ENCODE assay signal across 18 cellular contexts in genomic region chr3:42545284-42545900, GRCh38. TPM values are rescaled to one million over a fixed set of nuclear protein-coding genes. Genes with fewer than 3 reads are reported as not detected.
DNase-seq lines count a peak whose midpoint lies in the region; ATAC-seq and TF ChIP-seq lines count a peak whose summit lies in the region.
"Had no signal": no experiment of that assay in that cellular context is flagged by ENCODE, and none has a peak within 500 bp of the region (broad histone marks: within the 10 kb centered on the region; RNA-seq: fewer than 3 reads in every experiment).

No MANE protein-coding gene starts in this region.

- no peak for ATAC-seq in right lobe of liver
- ATAC-seq: activated CD8-positive, alpha-beta T cell treated with anti-CD3 and anti-CD28 coated beads, Interleukin-2, amount 10 ng/mL, durations not matched to agents 7 days and 5 days; activated T-helper 17 cell treated with anti-CD3 and anti-CD28 coated beads, Interleukin-2, amount 50 U/mL, for 72 hours; esophagus mucosa; naive thymus-derived CD4-positive, alpha-beta T cell; stimulated activated naive CD8-positive, alpha-beta T cell treated with anti-CD3 and anti-CD28 coated beads, Interleukin-15, amount 100 ng/mL, for 72 hours had no signal

- no peaks in the 10 kb centered on the region for H3K9me3 ChIP-seq in Peyer's patch
- no peaks in the 10 kb centered on the region for H3K9me3 ChIP-seq in esophagus (ENCODE audit: control insufficient read depth in 2 of 2, insufficient read depth in 1 of 2, low read depth in 1 of 2, low read length in 1 of 2)
- H3K9me3 ChIP-seq in right lobe of liver, result no peaks in the 10 kb centered on the region
- no peaks in the 10 kb centered on the region for H3K9me3 ChIP-seq in transverse colon
- H3K9me3 ChIP-seq: BLaER1 treated with 17β-estradiol and CSF1 and Interleukin-3, amounts not matched to agents 10 nM and 100 nM; psoas muscle had no signal

- H3K36me3 ChIP-seq in Peyer's patch (no peaks in the 10 kb centered on the region), esophagus (ENCODE audit: control insufficient read depth in 2 of 2, insufficient read depth in 2 of 2, low read length in 1 of 2) (peaks cover 0 to 2% of the 10 kb centered on the region in 2 donors), right lobe of liver (no peaks in the 10 kb centered on the region), transverse colon (no peaks in the 10 kb centered on the region)

- TF ChIP-seq EP300 in transverse colon (IDR thresholded peaks at IDR 0.05; ENCODE audit: low read depth), result no peak

- DNase-seq in Peyer's patch, result no peak
- no peak for DNase-seq in right lobe of liver
- DNase-seq in transverse colon, result no peak
- no peak for DNase-seq in AG20443 (ENCODE audit: low spot score)
- no peak for DNase-seq in SIG-M5 (lab: John Stamatoyannopoulos, UW)
- DNase-seq in activated CD4-positive, CD25-positive, alpha-beta regulatory T cell (lab: John Stamatoyannopoulos, UW), result no peak
- DNase-seq: activated CD8-positive, alpha-beta T cell treated with anti-CD3 and anti-CD28 coated beads, Interleukin-2, amount 10 ng/mL, durations not matched to agents 7 days and 5 days; amniotic stem cell; naive thymus-derived CD4-positive, alpha-beta T cell; NCI-H446; psoas muscle; stimulated activated CD4-positive, alpha-beta T cell treated with anti-CD3 and anti-CD28 coated beads, Interleukin-15, amount 100 ng/mL, for 24 hours; stimulated activated naive CD8-positive, alpha-beta T cell treated with anti-CD3 and anti-CD28 coated beads, Interleukin-15, amount 100 ng/mL, for 72 hours had no signal

- WGBS in esophagus, 2 donors, result 71 to 79% methylated on average over 5 of the region's 5 CpGs
- no CpG with 5 or more reads among the region's 5 CpGs for WGBS in right lobe of liver (ENCODE audit: insufficient coverage, low coverage, low lambda C conversion rate, missing lambda C conversion rate)
- 58 to 80% methylated on average over 1 to 5 of the region's 5 CpGs for WGBS in transverse colon (ENCODE audit: low coverage in 1 of 2), 2 donors

- H3K4me1 ChIP-seq in Peyer's patch, result peaks cover 0 to 19% (median 0%) of the 10 kb centered on the region in 4 donors
- H3K4me1 ChIP-seq in esophagus (ENCODE audit: control insufficient read depth in 2 of 2, insufficient read depth in 2 of 2, low read length in 1 of 2), result peaks cover 0 to 2% of the 10 kb centered on the region in 2 donors
- H3K4me1 ChIP-seq in right lobe of liver, result peaks cover 0 to 31% (median 9%) of the 10 kb centered on the region in 4 donors
- H3K4me1 ChIP-seq in transverse colon, result peaks cover 15 to 31% (median 16%) of the 10 kb centered on the region in 4 donors
- H3K4me1 ChIP-seq: psoas muscle had no signal

- H3K27me3 ChIP-seq in Peyer's patch (no peaks in the 10 kb centered on the region), esophagus (ENCODE audit: control insufficient read depth in 1 of 2, insufficient read depth in 2 of 2, low read length in 2 of 2) (no peaks in the 10 kb centered on the region), right lobe of liver (no peaks in the 10 kb centered on the region), transverse colon (no peaks in the 10 kb centered on the region)
- H3K27me3 ChIP-seq: BLaER1 treated with 17β-estradiol and CSF1 and Interleukin-3, amounts not matched to agents 10 nM and 100 nM had no signal

- no peak for TF ChIP-seq POLR2A in Peyer's patch (IDR thresholded peaks at IDR 0.05)
- no peak for TF ChIP-seq POLR2A in right lobe of liver (IDR thresholded peaks at IDR 0.05)
- no peak for TF ChIP-seq POLR2A in transverse colon (IDR thresholded peaks at IDR 0.05)

- peak overlapping the region in 3 of 4 donors; percentile 26 to 58 (median 52) for H3K27ac ChIP-seq in Peyer's patch
- peak overlapping the region; percentile 23 to 27 for H3K27ac ChIP-seq in esophagus (ENCODE audit: low read depth in 2 of 2, low read length in 1 of 2)
- peak overlapping the region in 2 of 3 donors; percentile 40 to 46 for H3K27ac ChIP-seq in right lobe of liver
- peak overlapping the region; percentile 36 to 64 (median 57) for H3K27ac ChIP-seq in transverse colon
- H3K27ac ChIP-seq: psoas muscle had no signal

- in situ Hi-C loops in transverse colon (cut with MboI; ENCODE audit: low pct_ligation_motif_present in 1 of 4, low pct_unique_long_range_greater_than_20kb in 1 of 4, low sequenced_read_pairs in 3 of 4), result loop anchor here in 2 of 4 donors (25.0 kb wide), 1 partner anchor 308 kb away; no protein-coding TSS in a partner anchor

- H3K4me3 ChIP-seq in Peyer's patch, result no peak overlapping the region
- H3K4me3 ChIP-seq in esophagus (ENCODE audit: low read depth in 1 of 2, low read length in 2 of 2), result no peak overlapping the region
- H3K4me3 ChIP-seq in right lobe of liver, result no peak overlapping the region
- H3K4me3 ChIP-seq in transverse colon, result no peak overlapping the region
- H3K4me3 ChIP-seq: BLaER1 treated with 17β-estradiol and CSF1 and Interleukin-3, amounts not matched to agents 10 nM and 100 nM; psoas muscle had no signal

- intact Hi-C loops in right lobe of liver (cut with DNase I) (no loop called here), transverse colon (cut with DNase I; ENCODE audit: low total_unique reads) (no loop called here)

- no peak for TF ChIP-seq CTCF in Peyer's patch (IDR thresholded peaks at IDR 0.05)
- TF ChIP-seq CTCF in right lobe of liver (IDR thresholded peaks at IDR 0.05), result no peak
- TF ChIP-seq CTCF in transverse colon (IDR thresholded peaks at IDR 0.05), result peak in 1 of 5 experiments; percentile 6

RNA-seq across cellular contexts. Expression of gene SEC22C, which starts 36.4 kb away (rescaled TPM):
- total RNA-seq in Peyer's patch (10 to 100 TPM; 30.5 to 56.4 (median 38.7) TPM), right lobe of liver (10 to 100 TPM; 11.3 to 23.6 (median 13.8) TPM), transverse colon (10 to 100 TPM; 22.7 to 66.3 (median 32.1) TPM)
- polyA plus RNA-seq in esophagus, result 10 to 100 TPM in 1 of 2 donors, 1 to 10 TPM in 1; 5.0 to 10.0 TPM

RNA-seq across cellular contexts. Expression of gene VIPR1, which starts 42.9 kb away (rescaled TPM):
- total RNA-seq in Peyer's patch, result 100 to 1,000 TPM in 3 of 4 donors, 10 to 100 TPM in 1; 52.8 to 320 (median 270) TPM
- 1 to 10 TPM; 3.6 to 7.0 TPM for polyA plus RNA-seq in esophagus
- 10 to 100 TPM in 5 of 6 experiments, 1 to 10 TPM in 1; 1.9 to 34.5 (median 18.2) TPM for total RNA-seq in right lobe of liver
- 100 to 1,000 TPM; 121 to 565 (median 254) TPM for total RNA-seq in transverse colon
- total RNA-seq: HT1080 had no signal

RNA-seq across cellular contexts. Expression of gene SS18L2, which starts 45.3 kb away (rescaled TPM):
- total RNA-seq in Peyer's patch, result 10 to 100 TPM; 15.6 to 25.6 (median 20.3) TPM
- polyA plus RNA-seq in esophagus, result 10 to 100 TPM; 18.1 to 23.2 TPM
- total RNA-seq in right lobe of liver, result 10 to 100 TPM; 12.0 to 22.8 (median 16.5) TPM
- total RNA-seq in transverse colon, result 10 to 100 TPM in 3 of 4 donors, 1 to 10 TPM in 1; 3.4 to 23.9 (median 15.8) TPM

RNA-seq across cellular contexts. Expression of gene NKTR, which starts 55.1 kb away (rescaled TPM):
- total RNA-seq in Peyer's patch (100 to 1,000 TPM; 118 to 386 (median 187) TPM), right lobe of liver (10 to 100 TPM; 21.9 to 35.2 (median 28.4) TPM), transverse colon (100 to 1,000 TPM in 3 of 4 donors, 10 to 100 TPM in 1; 96.3 to 172 (median 133) TPM)
- 10 to 100 TPM; 13.9 to 26.3 TPM for polyA plus RNA-seq in esophagus
